ENCODE assay signal across 18 cellular contexts in the genomic region with DNA sequence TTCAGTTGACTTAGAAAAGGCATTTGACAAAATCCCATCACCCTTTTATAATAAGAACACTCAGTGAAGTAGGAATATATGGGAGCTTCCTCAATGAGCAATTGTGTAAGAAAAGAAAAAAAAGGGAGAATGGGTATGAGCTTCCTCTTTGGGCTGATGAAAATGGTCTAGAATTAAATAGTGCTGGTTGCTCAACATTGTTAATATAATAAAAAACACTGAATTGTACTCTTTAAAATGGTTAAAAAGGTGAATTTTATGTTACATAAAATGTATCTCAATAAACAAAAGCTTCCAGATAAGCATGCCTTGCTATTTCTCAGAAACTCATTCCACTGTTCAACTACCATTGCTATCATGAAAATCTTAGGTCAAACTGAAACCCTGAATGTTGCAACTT. TPM values are rescaled to one million over a fixed set of nuclear protein-coding genes. Genes with fewer than 3 reads are reported as not detected.
"Had no signal": no experiment of that assay in that cellular context is flagged by ENCODE, and none has a peak within 500 bp of the region (broad histone marks: within the 10 kb centered on the region; RNA-seq: fewer than 3 reads in every experiment).

No MANE protein-coding gene starts in this region.

- DNase-seq: activated CD4-positive, alpha-beta memory T cell treated with anti-CD3 and anti-CD28 coated beads, Interleukin-2, amount 10 ng/mL, durations not matched to agents 7 days and 5 days; activated CD4-positive, alpha-beta T cell treated with anti-CD3 and anti-CD28 coated beads, Interleukin-2, amount 10 ng/mL, durations not matched to agents 24 days and 14 days; activated effector memory CD4-positive, alpha-beta T cell treated with Interleukin-2 at 50 U/mL for 16 hours; activated naive CD4-positive, alpha-beta T cell treated with anti-CD3 and anti-CD28 coated beads for 36 hours; activated naive CD8-positive, alpha-beta T cell treated with anti-CD3 and anti-CD28 coated beads, Interleukin-2, amount 10 ng/mL, durations not matched to agents 7 days and 5 days; activated T-cell treated with anti-CD3 and anti-CD28 coated beads, Interleukin-2, amount 50 U/mL, for 72 hours; amygdala; colonic mucosa; glutamatergic neuron; hippocampal formation; left ventricle myocardium inferior; naive thymus-derived CD8-positive, alpha-beta T cell; sigmoid colon; stimulated activated CD4-positive, alpha-beta T cell treated with anti-CD3 and anti-CD28 coated beads, Interleukin-2, amount 100 ng/mL, for 48 hours; stimulated activated CD8-positive, alpha-beta memory T cell treated with anti-CD3 and anti-CD28 coated beads, Interleukin-4, amount 100 ng/mL, for 48 hours; stimulated activated naive CD4-positive, alpha-beta T cell treated with Interleukin-2 at 50 U/mL for 16 hours; T-helper 9 cell; upper lobe of left lung had no signal

- ATAC-seq: activated T-cell treated with anti-CD3 and anti-CD28 coated beads, Interleukin-2, amount 50 U/mL, for 72 hours; naive thymus-derived CD8-positive, alpha-beta T cell had no signal

RNA-seq across cellular contexts. Expression of a gene that starts 40.6 kb away (rescaled TPM):
- polyA plus RNA-seq: naive thymus-derived CD8-positive, alpha-beta T cell had no signal
